21 cellular contexts compared by ENCODE assay signal in genomic region chr13:111519490-111520170, GRCh38.
"Had no signal": no experiment of that assay in that cellular context is flagged by ENCODE, and none has a peak within 500 bp of the region (broad histone marks: within the 10 kb centered on the region; RNA-seq: fewer than 3 reads in every experiment).

No MANE protein-coding gene starts in this region.

- FAIRE-seq: frontal cortex, urothelium cell line had no signal

- H3K9ac ChIP-seq: parathyroid adenoma had no signal

- H3K79me2 ChIP-seq: parathyroid adenoma had no signal

- H2AFZ ChIP-seq: parathyroid adenoma had no signal

- H3K4me1 ChIP-seq: heart left ventricle, left lung, prostate gland, right lobe of liver, transverse colon had no signal

- H3K27ac Mint-ChIP-seq: nephron; stimulated activated naive B cell treated with anti-CD40 and anti-IgM and Interleukin-4, amounts not matched to agents 10 μg/mL and 1 μg/mL and 100 μg/mL, for 72 hours; stimulated activated naive CD8-positive, alpha-beta T cell treated with anti-CD3 and anti-CD28 coated beads, Interleukin-15, amount 100 ng/mL, for 72 hours had no signal

- H3K36me3 ChIP-seq: heart left ventricle, left lung, prostate gland, right lobe of liver, thoracic aorta, transverse colon had no signal

- H3K4me1 Mint-ChIP-seq: nephron; stimulated activated naive B cell treated with anti-CD40 and anti-IgM and Interleukin-4, amounts not matched to agents 10 μg/mL and 1 μg/mL and 100 μg/mL, for 72 hours; stimulated activated naive CD8-positive, alpha-beta T cell treated with anti-CD3 and anti-CD28 coated beads, Interleukin-15, amount 100 ng/mL, for 72 hours had no signal

- DNase-seq: effector CD8-positive, alpha-beta T cell; hippocampal formation; mesenchymal stem cell; naive B cell; stimulated activated CD4-positive, alpha-beta T cell treated with anti-CD3 and anti-CD28 coated beads, Interleukin-2, amount 100 ng/mL, for 24 hours; stimulated activated CD4-positive, alpha-beta T cell treated with anti-CD3 and anti-CD28 coated beads, Interleukin-4, amount 100 ng/mL, for 4 hours; stimulated activated naive B cell treated with anti-CD40 and anti-IgM and Interleukin-4, amounts not matched to agents 10 μg/mL and 1 μg/mL and 100 μg/mL, for 72 hours; stimulated activated naive CD8-positive, alpha-beta T cell treated with anti-CD3 and anti-CD28 coated beads, Interleukin-15, amount 100 ng/mL, for 72 hours; transverse colon had no signal

- H3K9me3 Mint-ChIP-seq: naive B cell; nephron; stimulated activated naive B cell treated with anti-CD40 and anti-IgM and Interleukin-4, amounts not matched to agents 10 μg/mL and 1 μg/mL and 100 μg/mL, for 72 hours; stimulated activated naive CD8-positive, alpha-beta T cell treated with anti-CD3 and anti-CD28 coated beads, Interleukin-15, amount 100 ng/mL, for 72 hours had no signal

- ATAC-seq: esophagus mucosa; heart left ventricle; left lung; right lobe of liver; stimulated activated naive B cell treated with anti-CD40 and anti-IgM and Interleukin-4, amounts not matched to agents 10 μg/mL and 1 μg/mL and 100 μg/mL, for 72 hours; stimulated activated naive CD8-positive, alpha-beta T cell treated with anti-CD3 and anti-CD28 coated beads, Interleukin-15, amount 100 ng/mL, for 72 hours had no signal

- H3K27ac ChIP-seq: coronary artery, heart left ventricle, left lung, parathyroid adenoma, prostate gland, right lobe of liver, thoracic aorta, transverse colon had no signal

- H3K4me3 Mint-ChIP-seq: naive B cell; nephron; stimulated activated naive B cell treated with anti-CD40 and anti-IgM and Interleukin-4, amounts not matched to agents 10 μg/mL and 1 μg/mL and 100 μg/mL, for 72 hours; stimulated activated naive CD8-positive, alpha-beta T cell treated with anti-CD3 and anti-CD28 coated beads, Interleukin-15, amount 100 ng/mL, for 72 hours had no signal

- H3K4me3 ChIP-seq: coronary artery, heart left ventricle, left lung, lung, prostate gland, right lobe of liver, thoracic aorta, transverse colon had no signal

- H3K27me3 ChIP-seq: right lobe of liver had no signal

- H3K36me3 Mint-ChIP-seq: naive B cell; stimulated activated naive B cell treated with anti-CD40 and anti-IgM and Interleukin-4, amounts not matched to agents 10 μg/mL and 1 μg/mL and 100 μg/mL, for 72 hours had no signal

- H3K9me3 ChIP-seq: heart left ventricle, left lung, prostate gland, right lobe of liver, thoracic aorta, transverse colon had no signal
